ENCODE assay signal across 8 cellular contexts in the genomic region with DNA sequence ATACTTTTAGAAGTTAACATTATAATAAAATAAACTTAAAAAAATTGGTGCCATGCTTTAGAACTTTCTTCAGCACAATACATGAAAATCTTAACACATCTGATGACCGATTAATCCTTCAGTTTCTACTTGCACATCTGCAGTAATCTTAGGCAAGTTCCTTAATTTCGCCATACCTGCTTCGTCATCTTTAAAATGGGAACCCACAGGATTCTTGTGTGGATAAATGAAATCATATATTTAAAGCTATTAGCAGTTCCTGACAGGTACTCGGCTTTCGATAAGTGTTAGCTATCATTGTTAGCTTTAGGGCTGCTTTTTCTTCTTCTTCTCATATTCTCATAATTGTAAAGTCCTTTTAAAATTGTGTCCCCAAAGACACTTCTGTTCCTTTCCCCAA. TPM values are rescaled to one million over a fixed set of nuclear protein-coding genes. Genes with fewer than 3 reads are reported as not detected.
DNase-seq lines count a peak whose midpoint lies in the region; ATAC-seq and TF ChIP-seq lines count a peak whose summit lies in the region.

No MANE protein-coding gene starts in this region.

- no peak for DNase-seq in activated naive CD4-positive, alpha-beta T cell treated with anti-CD3 and anti-CD28 coated beads, Interleukin-2, amount 10 ng/mL, durations not matched to agents 7 days and 5 days
- DNase-seq in activated naive CD4-positive, alpha-beta T cell treated with anti-CD3 and anti-CD28 coated beads, Interleukin-2, amount 50 U/mL, for 16 hours = no peak
- no peak for DNase-seq in activated naive CD8-positive, alpha-beta T cell treated with anti-CD3 and anti-CD28 coated beads for 36 hours
- DNase-seq in type B pancreatic cell (ENCODE audit: extremely low spot score, unreplicated experiment) (no peak), left colon (no peak), NAMALWA (ENCODE audit: low spot score) (no peak), NCI-H2196 (lab: John Stamatoyannopoulos, UW; ENCODE audit: unreplicated experiment) (no peak)

- WGBS in liver = 29% methylated on average over 5 of the region's 5 CpGs

- H3K27ac Mint-ChIP-seq in activated naive CD4-positive, alpha-beta T cell treated with anti-CD3 and anti-CD28 coated beads, Interleukin-2, amount 10 ng/mL, durations not matched to agents 7 days and 5 days = peak overlapping the region; percentile 96
- H3K27ac Mint-ChIP-seq in activated naive CD8-positive, alpha-beta T cell treated with anti-CD3 and anti-CD28 coated beads for 36 hours = peak overlapping the region; percentile 93
- peak overlapping the region; percentile 97 for H3K27ac Mint-ChIP-seq in type B pancreatic cell

- no peaks in the 10 kb centered on the region for H3K36me3 Mint-ChIP-seq in activated naive CD4-positive, alpha-beta T cell treated with anti-CD3 and anti-CD28 coated beads, Interleukin-2, amount 10 ng/mL, durations not matched to agents 7 days and 5 days
- no peaks in the 10 kb centered on the region for H3K36me3 Mint-ChIP-seq in activated naive CD8-positive, alpha-beta T cell treated with anti-CD3 and anti-CD28 coated beads for 36 hours
- no peaks in the 10 kb centered on the region for H3K36me3 Mint-ChIP-seq in type B pancreatic cell

- no peaks in the 10 kb centered on the region for H3K9me3 ChIP-seq in liver (ENCODE audit: control insufficient read depth in 4 of 4, low read length in 3 of 4)

- H3K9ac ChIP-seq in liver (ENCODE audit: low read depth in 1 of 2, low read length in 2 of 2) = peak overlapping the region in 1 of 2 donors; percentile 75

- peaks cover 0 to 22% (median 14%) of the 10 kb centered on the region in 4 donors for H3K4me1 ChIP-seq in liver (ENCODE audit: control insufficient read depth in 4 of 4, insufficient read depth in 4 of 4, low read length in 3 of 4)

- peak overlapping the region; percentile 95 for H3K4me3 Mint-ChIP-seq in activated naive CD4-positive, alpha-beta T cell treated with anti-CD3 and anti-CD28 coated beads, Interleukin-2, amount 10 ng/mL, durations not matched to agents 7 days and 5 days
- H3K4me3 Mint-ChIP-seq in activated naive CD8-positive, alpha-beta T cell treated with anti-CD3 and anti-CD28 coated beads for 36 hours = peak overlapping the region; percentile 97
- H3K4me3 Mint-ChIP-seq in type B pancreatic cell = peak overlapping the region; percentile 97

- H3K27ac ChIP-seq in liver (ENCODE audit: low read depth in 1 of 2, low read length in 2 of 2) = no peak overlapping the region

- no peaks in the 10 kb centered on the region for H3K27me3 Mint-ChIP-seq in activated naive CD4-positive, alpha-beta T cell treated with anti-CD3 and anti-CD28 coated beads, Interleukin-2, amount 10 ng/mL, durations not matched to agents 7 days and 5 days
- H3K27me3 Mint-ChIP-seq in activated naive CD8-positive, alpha-beta T cell treated with anti-CD3 and anti-CD28 coated beads for 36 hours = no peaks in the 10 kb centered on the region
- peaks cover 22% of the 10 kb centered on the region for H3K27me3 Mint-ChIP-seq in type B pancreatic cell

- H3K4me3 ChIP-seq in liver (ENCODE audit: low read depth in 1 of 3, low read length in 3 of 3) = peak overlapping the region; percentile 72 to 100 (median 99)

- H3K27me3 ChIP-seq in liver (ENCODE audit: control insufficient read depth in 4 of 4, insufficient read depth in 4 of 4, low read length in 3 of 4) = no peaks in the 10 kb centered on the region

- CTCF ChIA-PET in activated naive CD4-positive, alpha-beta T cell treated with anti-CD3 and anti-CD28 coated beads, Interleukin-2, amount 10 ng/mL, durations not matched to agents 7 days and 5 days (lab: Charles Lee) = interaction anchor here (1.0 to 3.1 kb wide), 2 partner anchors 14 to 320 kb away, joined by 3 to 16 read pairs; no protein-coding TSS in a partner anchor

- no peaks in the 10 kb centered on the region for H3K9me3 Mint-ChIP-seq in activated naive CD4-positive, alpha-beta T cell treated with anti-CD3 and anti-CD28 coated beads, Interleukin-2, amount 10 ng/mL, durations not matched to agents 7 days and 5 days
- H3K9me3 Mint-ChIP-seq in activated naive CD8-positive, alpha-beta T cell treated with anti-CD3 and anti-CD28 coated beads for 36 hours = no peaks in the 10 kb centered on the region
- no peaks in the 10 kb centered on the region for H3K9me3 Mint-ChIP-seq in type B pancreatic cell

- no peak for TF ChIP-seq CTCF in liver (IDR thresholded peaks at IDR 0.05; ENCODE audit: low read depth, low read length, missing input control)
- no peak for TF ChIP-seq CTCF in type B pancreatic cell (conservative IDR thresholded peaks at IDR 0.05)

- ATAC-seq in left colon = no peak

- H3K4me1 Mint-ChIP-seq in activated naive CD4-positive, alpha-beta T cell treated with anti-CD3 and anti-CD28 coated beads, Interleukin-2, amount 10 ng/mL, durations not matched to agents 7 days and 5 days = peaks cover 23% of the 10 kb centered on the region
- H3K4me1 Mint-ChIP-seq in activated naive CD8-positive, alpha-beta T cell treated with anti-CD3 and anti-CD28 coated beads for 36 hours = peaks cover 10% of the 10 kb centered on the region
- peaks cover 5% of the 10 kb centered on the region for H3K4me1 Mint-ChIP-seq in type B pancreatic cell (ENCODE audit: unreplicated experiment)

- intact Hi-C loops in left colon (cut with DNase I, micrococcal nuclease) = no loop called here

- H3K36me3 ChIP-seq in liver (ENCODE audit: control insufficient read depth in 4 of 4, insufficient read depth in 3 of 4, low read depth in 1 of 4, low read length in 3 of 4) = no peaks in the 10 kb centered on the region

- TF ChIP-seq RAD21 in liver (IDR thresholded peaks at IDR 0.05) = no peak

TF ChIP-seq in liver, 16 proteins besides CTCF, POLR2A, EP300 and RAD21 (continues in another document):
- TF ChIP-seq RXRA (IDR thresholded peaks at IDR 0.05) (no peak), EGR1 (IDR thresholded peaks at IDR 0.05; ENCODE audit: low read depth in 2 of 2) (no peak), FOXA1 (IDR thresholded peaks at IDR 0.05) (no peak), HNF4G (IDR thresholded peaks at IDR 0.05) (no peak), NR2F2 (IDR thresholded peaks at IDR 0.05) (no peak), YY1 (IDR thresholded peaks at IDR 0.05) (no peak), SP1 (IDR thresholded peaks at IDR 0.05) (no peak), JUND (IDR thresholded peaks at IDR 0.05) (no peak), TAF1 (conservative IDR thresholded peaks at IDR 0.05) (no peak), FOXA2 (IDR thresholded peaks at IDR 0.05) (no peak), HNF4A (conservative IDR thresholded peaks at IDR 0.05) (no peak), GABPA (IDR thresholded peaks at IDR 0.05 in 1 of 2, conservative IDR thresholded peaks at IDR 0.05 in 1 of 2) (no peak)
- TF ChIP-seq, protein P1, sequence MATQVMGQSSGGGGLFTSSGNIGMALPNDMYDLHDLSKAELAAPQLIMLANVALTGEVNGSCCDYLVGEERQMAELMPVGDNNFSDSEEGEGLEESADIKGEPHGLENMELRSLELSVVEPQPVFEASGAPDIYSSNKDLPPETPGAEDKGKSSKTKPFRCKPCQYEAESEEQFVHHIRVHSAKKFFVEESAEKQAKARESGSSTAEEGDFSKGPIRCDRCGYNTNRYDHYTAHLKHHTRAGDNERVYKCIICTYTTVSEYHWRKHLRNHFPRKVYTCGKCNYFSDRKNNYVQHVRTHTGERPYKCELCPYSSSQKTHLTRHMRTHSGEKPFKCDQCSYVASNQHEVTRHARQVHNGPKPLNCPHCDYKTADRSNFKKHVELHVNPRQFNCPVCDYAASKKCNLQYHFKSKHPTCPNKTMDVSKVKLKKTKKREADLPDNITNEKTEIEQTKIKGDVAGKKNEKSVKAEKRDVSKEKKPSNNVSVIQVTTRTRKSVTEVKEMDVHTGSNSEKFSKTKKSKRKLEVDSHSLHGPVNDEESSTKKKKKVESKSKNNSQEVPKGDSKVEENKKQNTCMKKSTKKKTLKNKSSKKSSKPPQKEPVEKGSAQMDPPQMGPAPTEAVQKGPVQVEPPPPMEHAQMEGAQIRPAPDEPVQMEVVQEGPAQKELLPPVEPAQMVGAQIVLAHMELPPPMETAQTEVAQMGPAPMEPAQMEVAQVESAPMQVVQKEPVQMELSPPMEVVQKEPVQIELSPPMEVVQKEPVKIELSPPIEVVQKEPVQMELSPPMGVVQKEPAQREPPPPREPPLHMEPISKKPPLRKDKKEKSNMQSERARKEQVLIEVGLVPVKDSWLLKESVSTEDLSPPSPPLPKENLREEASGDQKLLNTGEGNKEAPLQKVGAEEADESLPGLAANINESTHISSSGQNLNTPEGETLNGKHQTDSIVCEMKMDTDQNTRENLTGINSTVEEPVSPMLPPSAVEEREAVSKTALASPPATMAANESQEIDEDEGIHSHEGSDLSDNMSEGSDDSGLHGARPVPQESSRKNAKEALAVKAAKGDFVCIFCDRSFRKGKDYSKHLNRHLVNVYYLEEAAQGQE (IDR thresholded peaks at IDR 0.05) = no peak
- TF ChIP-seq, protein P2, sequence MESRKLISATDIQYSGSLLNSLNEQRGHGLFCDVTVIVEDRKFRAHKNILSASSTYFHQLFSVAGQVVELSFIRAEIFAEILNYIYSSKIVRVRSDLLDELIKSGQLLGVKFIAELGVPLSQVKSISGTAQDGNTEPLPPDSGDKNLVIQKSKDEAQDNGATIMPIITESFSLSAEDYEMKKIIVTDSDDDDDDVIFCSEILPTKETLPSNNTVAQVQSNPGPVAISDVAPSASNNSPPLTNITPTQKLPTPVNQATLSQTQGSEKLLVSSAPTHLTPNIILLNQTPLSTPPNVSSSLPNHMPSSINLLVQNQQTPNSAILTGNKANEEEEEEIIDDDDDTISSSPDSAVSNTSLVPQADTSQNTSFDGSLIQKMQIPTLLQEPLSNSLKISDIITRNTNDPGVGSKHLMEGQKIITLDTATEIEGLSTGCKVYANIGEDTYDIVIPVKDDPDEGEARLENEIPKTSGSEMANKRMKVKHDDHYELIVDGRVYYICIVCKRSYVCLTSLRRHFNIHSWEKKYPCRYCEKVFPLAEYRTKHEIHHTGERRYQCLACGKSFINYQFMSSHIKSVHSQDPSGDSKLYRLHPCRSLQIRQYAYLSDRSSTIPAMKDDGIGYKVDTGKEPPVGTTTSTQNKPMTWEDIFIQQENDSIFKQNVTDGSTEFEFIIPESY (IDR thresholded peaks at IDR 0.05) = no peak
- TF ChIP-seq, protein P3, sequence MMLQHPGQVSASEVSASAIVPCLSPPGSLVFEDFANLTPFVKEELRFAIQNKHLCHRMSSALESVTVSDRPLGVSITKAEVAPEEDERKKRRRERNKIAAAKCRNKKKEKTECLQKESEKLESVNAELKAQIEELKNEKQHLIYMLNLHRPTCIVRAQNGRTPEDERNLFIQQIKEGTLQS (IDR thresholded peaks at IDR 0.05) = no peak

RNA-seq across cellular contexts. Expression of a gene that starts 0.9 kb away (rescaled TPM):
- total RNA-seq in activated naive CD8-positive, alpha-beta T cell treated with anti-CD3 and anti-CD28 coated beads for 36 hours = 10 to 100 TPM; 18.0 to 18.3 TPM
- total RNA-seq in liver (10 to 100 TPM; 18.0 to 18.2 TPM), type B pancreatic cell (ENCODE audit: low replicate concordance) (26.5 and 28.2 TPM in 2 replicates), left colon (10 to 100 TPM; 27.6 to 28.6 TPM)
- polyA plus RNA-seq in liver = 1 to 10 TPM; 4.0 to 5.8 TPM

RNA-seq across cellular contexts. Expression of a gene that starts 5.0 kb away (rescaled TPM):
- not detected for total RNA-seq in activated naive CD8-positive, alpha-beta T cell treated with anti-CD3 and anti-CD28 coated beads for 36 hours
- total RNA-seq in liver (1 to 10 TPM in 1 of 2 donors, not detected in 1; 4.4 TPM), type B pancreatic cell (ENCODE audit: low replicate concordance) (37.3 and 55.7 TPM in 2 replicates), left colon (10 to 100 TPM; 86.8 to 96.1 TPM)
- polyA plus RNA-seq in liver = not detected
